Comparison of ENCODE assay signal across 9 cellular contexts in genomic region chr16:78992001-78992400, GRCh38.
"Had no signal": no experiment of that assay in that cellular context is flagged by ENCODE, and none has a peak within 500 bp of the region (broad histone marks: within the 10 kb centered on the region; RNA-seq: fewer than 3 reads in every experiment).

No MANE protein-coding gene starts in this region.

- H3K4me1 ChIP-seq: HAP-1 had no signal

- H2AFZ ChIP-seq: GM23248 had no signal

- H3K4me3 Mint-ChIP-seq: HFFc6 had no signal

- FAIRE-seq: K562 had no signal

- DNase-seq: GM23248, GOT3, H7, HFFc6, IMR-90 had no signal

- H3K27ac Mint-ChIP-seq: HFFc6 had no signal

- H3K27ac ChIP-seq: GM23248, HL-60 had no signal

- H3K4me3 ChIP-seq: GM23248, HAP-1, K562 had no signal

- H3K9ac ChIP-seq: GM23248 had no signal

- H3K9me3 ChIP-seq: HAP-1 had no signal

- ATAC-seq: HCT116, K562 had no signal

- H3K36me3 ChIP-seq: HAP-1 had no signal
